In genomic region chr1:28259252-28259934, GRCh38 we compare ENCODE assay signal across 8 cellular contexts. TPM values are rescaled to one million over a fixed set of nuclear protein-coding genes. Genes with fewer than 3 reads are reported as not detected.
A peak's percentile ranks its signal among the peaks of the same experiment; 100 is the strongest.
DNase-seq lines count a peak whose midpoint lies in the region; ATAC-seq and TF ChIP-seq lines count a peak whose summit lies in the region.

A gene with protein sequence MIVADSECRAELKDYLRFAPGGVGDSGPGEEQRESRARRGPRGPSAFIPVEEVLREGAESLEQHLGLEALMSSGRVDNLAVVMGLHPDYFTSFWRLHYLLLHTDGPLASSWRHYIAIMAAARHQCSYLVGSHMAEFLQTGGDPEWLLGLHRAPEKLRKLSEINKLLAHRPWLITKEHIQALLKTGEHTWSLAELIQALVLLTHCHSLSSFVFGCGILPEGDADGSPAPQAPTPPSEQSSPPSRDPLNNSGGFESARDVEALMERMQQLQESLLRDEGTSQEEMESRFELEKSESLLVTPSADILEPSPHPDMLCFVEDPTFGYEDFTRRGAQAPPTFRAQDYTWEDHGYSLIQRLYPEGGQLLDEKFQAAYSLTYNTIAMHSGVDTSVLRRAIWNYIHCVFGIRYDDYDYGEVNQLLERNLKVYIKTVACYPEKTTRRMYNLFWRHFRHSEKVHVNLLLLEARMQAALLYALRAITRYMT (plus strand): TSS chr1:28259518. CDS start chr1:28259848, 330 bp downstream.

- H3K4me3 ChIP-seq in epithelial cell of esophagus (ENCODE audit: low read length) (peak within 1 kb of the TSS; percentile 94), mucosa of descending colon (peak within 1 kb of the TSS; percentile 97)

- peak within 1 kb of the TSS; percentile 59 to 93 (median 86) for H3K27ac Mint-ChIP-seq in IgD-negative memory B cell

- intact Hi-C loops in mucosa of descending colon (cut with DNase I, micrococcal nuclease) = no loop called here

- peaks cover 14 to 18% (median 15%) of the 10 kb centered on the region in 3 donors for H3K4me1 Mint-ChIP-seq in IgD-negative memory B cell

- peaks cover 3% of the 10 kb centered on the region for H3K36me3 Mint-ChIP-seq in IgD-negative memory B cell

- DNase-seq in DMS 273 treated with DMSO at 0.1 percent for 48 hours (lab: John Stamatoyannopoulos, UW) (peak; percentile 94), OCI-M2 (lab: John Stamatoyannopoulos, UW; ENCODE audit: unreplicated experiment) (peak; percentile 53), activated T-cell treated with anti-CD3 and anti-CD28 coated beads for 48 hours (ENCODE audit: low read depth) (peak; percentile 99), epithelial cell of esophagus (ENCODE audit: low read depth) (peak; percentile 100), mucosa of descending colon (peak; percentile 99 to 100 (median 99))
- DNase-seq in stimulated activated CD8-positive, alpha-beta memory T cell treated with anti-CD3 and anti-CD28 coated beads, Interleukin-4, amount 100 ng/mL, for 24 hours (ENCODE audit: low read depth) = peak; percentile 99

- H3K36me3 ChIP-seq in mucosa of descending colon (ENCODE audit: low read depth) = no peaks in the 10 kb centered on the region

- H3K9me3 ChIP-seq in mucosa of descending colon = no peaks in the 10 kb centered on the region

- H3K9me3 Mint-ChIP-seq in IgD-negative memory B cell = no peaks in the 10 kb centered on the region

- TF ChIP-seq CTCF in epithelial cell of esophagus (IDR thresholded peaks at IDR 0.05; ENCODE audit: insufficient read depth, low read depth, low read length, missing control alignments) (no peak), mucosa of descending colon (IDR thresholded peaks at IDR 0.05) (peak; percentile 9)

- ATAC-seq in GM21529 (IDR thresholded peaks at IDR 0.05; ENCODE audit: unreplicated experiment) (peak; percentile 86), mucosa of descending colon (peak; percentile 97)

- H3K27me3 Mint-ChIP-seq in IgD-negative memory B cell = no peaks in the 10 kb centered on the region

- H3K4me1 ChIP-seq in mucosa of descending colon (ENCODE audit: low read depth) = peaks cover 32% of the 10 kb centered on the region

- H3K4me3 Mint-ChIP-seq in IgD-negative memory B cell = peak within 1 kb of the TSS; percentile 83 to 92 (median 88)

RNA-seq across cellular contexts. Expression of the gene that starts here (rescaled TPM):
- polyA plus RNA-seq in IgD-negative memory B cell = 5.9 TPM
- 10 to 100 TPM; 20.4 to 32.3 (median 27.6) TPM for total RNA-seq in mucosa of descending colon

Comparison
In these comparisons a context has a peak if more than half of its experiments do, and no peak if none do; other contexts are left out.
1. Peak in every context shown above with its lines: DNase-seq, ATAC-seq and H3K4me3 ChIP-seq.